17 cellular contexts compared by ENCODE assay signal in genomic region chr17:57110579-57111367, GRCh38. TPM values are rescaled to one million over a fixed set of nuclear protein-coding genes. Genes with fewer than 3 reads are reported as not detected.
DNase-seq lines count a peak whose midpoint lies in the region; ATAC-seq, FAIRE-seq and TF ChIP-seq lines count a peak whose summit lies in the region.
"Had no signal": no experiment of that assay in that cellular context is flagged by ENCODE, and none has a peak within 500 bp of the region (broad histone marks: within the 10 kb centered on the region; RNA-seq: fewer than 3 reads in every experiment).

No MANE protein-coding gene starts in this region.

- H3K27me3 ChIP-seq in gastroesophageal sphincter (no peaks in the 10 kb centered on the region), psoas muscle (ENCODE audit: insufficient read depth in 3 of 3, low read length in 2 of 3) (no peaks in the 10 kb centered on the region), adrenal gland (no peaks in the 10 kb centered on the region)
- H3K27me3 ChIP-seq: colonic mucosa, upper lobe of right lung had no signal

- TF ChIP-seq POLR2A in gastroesophageal sphincter (IDR thresholded peaks at IDR 0.05): no peak
- TF ChIP-seq POLR2A in adrenal gland (IDR thresholded peaks at IDR 0.05): no peak

- DNase-seq in EH (ENCODE audit: low read depth) (peak; percentile 17), RWPE1 (ENCODE audit: low spot score) (no peak), psoas muscle (no peak), adrenal gland (no peak), D721Med (ENCODE audit: insufficient read length, low spot score) (no peak)
- DNase-seq: activated CD4-positive, alpha-beta T cell treated with anti-CD3 and anti-CD28 coated beads, Interleukin-2, amount 10 ng/mL, durations not matched to agents 24 days and 14 days; activated naive CD8-positive, alpha-beta T cell treated with anti-CD3 and anti-CD28 coated beads, Interleukin-2, amount 50 U/mL, for 24 hours; colonic mucosa; DMS 273 treated with DMSO at 0.1 percent for 48 hours; naive thymus-derived CD4-positive, alpha-beta T cell; NCI-H1105; retina; T-helper 2 cell; upper lobe of right lung had no signal

- TF ChIP-seq EP300 in gastroesophageal sphincter (IDR thresholded peaks at IDR 0.05): no peak

- POLR2A ChIA-PET in RWPE1 (lab: Yijun Ruan, JAX; ENCODE audit: low non-redundant PET): no interaction called here

- ATAC-seq in gastroesophageal sphincter: no peak
- no peak for ATAC-seq in psoas muscle
- no peak for ATAC-seq in GM21381 (IDR thresholded peaks at IDR 0.05; ENCODE audit: unreplicated experiment)
- no peak for ATAC-seq in GM18909 (IDR thresholded peaks at IDR 0.05; ENCODE audit: poor library complexity, unreplicated experiment)
- ATAC-seq: activated naive CD8-positive, alpha-beta T cell treated with anti-CD3 and anti-CD28 coated beads, Interleukin-2, amount 50 U/mL, for 24 hours; naive thymus-derived CD4-positive, alpha-beta T cell had no signal

- 43 to 53% methylated on average over 5 of the region's 13 CpGs for WGBS in gastroesophageal sphincter (ENCODE audit: low coverage in 1 of 2), 2 donors
- whole genome bisulfite sequencing in psoas muscle, 3 donors: 62 to 71% (median 65%) methylated on average over 13 of the region's 13 CpGs
- WGBS in adrenal gland, 4 donors: 74 to 82% (median 79%) methylated on average over 10 to 13 of the region's 13 CpGs

- no peak overlapping the region for H3K4me3 ChIP-seq in gastroesophageal sphincter
- no peak overlapping the region for H3K4me3 ChIP-seq in psoas muscle
- H3K4me3 ChIP-seq in adrenal gland: no peak overlapping the region
- H3K4me3 ChIP-seq: colonic mucosa, upper lobe of right lung had no signal

- H3K36me3 ChIP-seq in gastroesophageal sphincter (peaks cover 0 to 52% of the 10 kb centered on the region in 2 donors), psoas muscle (ENCODE audit: insufficient read depth in 1 of 2, low read depth in 1 of 2) (peaks cover 0 to 50% of the 10 kb centered on the region in 2 donors), adrenal gland (replicated peaks in 1 of 2) (peaks cover 0 to 32% of the 10 kb centered on the region in 2 donors)

- intact Hi-C loops in psoas muscle (cut with DNase I) (no loop called here), adrenal gland (cut with DNase I) (no loop called here)

- H3K4me1 ChIP-seq in gastroesophageal sphincter: peaks cover 12 to 87% (median 31%) of the 10 kb centered on the region in 3 donors
- H3K4me1 ChIP-seq in psoas muscle: peaks cover 56% of the 10 kb centered on the region
- H3K4me1 ChIP-seq in adrenal gland (replicated peaks in 1 of 2): peaks cover 0 to 9% of the 10 kb centered on the region in 2 donors

- H3K27ac ChIP-seq in RWPE1 (peak overlapping the region; percentile 12), gastroesophageal sphincter (peak overlapping the region; percentile 16 to 82 (median 78)), psoas muscle (peak overlapping the region; percentile 92), adrenal gland (no peak overlapping the region)
- H3K27ac ChIP-seq: upper lobe of right lung had no signal

- TF ChIP-seq CTCF in RWPE1 (conservative IDR thresholded peaks at IDR 0.05; ENCODE audit: low read depth) (no peak), gastroesophageal sphincter (IDR thresholded peaks at IDR 0.05) (no peak), psoas muscle (IDR thresholded peaks at IDR 0.05) (no peak), adrenal gland (IDR thresholded peaks at IDR 0.05) (no peak), D721Med (IDR thresholded peaks at IDR 0.05; ENCODE audit: insufficient read depth, missing control alignments) (no peak)

- H3K9me3 ChIP-seq in gastroesophageal sphincter: no peaks in the 10 kb centered on the region
- no peaks in the 10 kb centered on the region for H3K9me3 ChIP-seq in psoas muscle
- H3K9me3 ChIP-seq in adrenal gland (replicated peaks in 1 of 3): no peaks in the 10 kb centered on the region
- H3K9me3 ChIP-seq: colonic mucosa, upper lobe of right lung had no signal

- no peak for FAIRE-seq in D721Med (lab: Jason Lieb, UNC)

- CTCF ChIA-PET in RWPE1 (lab: Yijun Ruan, JAX): interaction anchor here (0.6 to 0.7 kb wide), 2 partner anchors 117 to 752 kb away, joined by 3 to 4 read pairs; no protein-coding TSS in a partner anchor

RNA-seq across cellular contexts. Expression of gene AKAP1, which starts 25.7 kb away (rescaled TPM):
- 100 to 1,000 TPM in 1 of 4 donors, 10 to 100 TPM in 3; 78.6 to 154 (median 95.4) TPM for total RNA-seq in gastroesophageal sphincter
- total RNA-seq in psoas muscle: 100 to 1,000 TPM in 2 of 4 donors, 10 to 100 TPM in 2; 86.0 to 231 (median 105) TPM
- polyA plus RNA-seq in psoas muscle: 100 to 1,000 TPM in 1 of 3 donors, 10 to 100 TPM in 2; 42.3 to 127 (median 61.6) TPM
- total RNA-seq in adrenal gland: 100 to 1,000 TPM in 1 of 8 donors, 10 to 100 TPM in 7; 25.4 to 259 (median 30.0) TPM
- 10 to 100 TPM; 15.2 to 46.6 (median 16.2) TPM for polyA plus RNA-seq in adrenal gland

Comparison
In these comparisons a context has a peak if more than half of its experiments do, and no peak if none do; other contexts are left out.
1. H3K27ac ChIP-seq: peak in RWPE1 (single experiment), gastroesophageal sphincter (4 of 4) and psoas muscle (single experiment); none in adrenal gland (0 of 5).